In the genomic region with DNA sequence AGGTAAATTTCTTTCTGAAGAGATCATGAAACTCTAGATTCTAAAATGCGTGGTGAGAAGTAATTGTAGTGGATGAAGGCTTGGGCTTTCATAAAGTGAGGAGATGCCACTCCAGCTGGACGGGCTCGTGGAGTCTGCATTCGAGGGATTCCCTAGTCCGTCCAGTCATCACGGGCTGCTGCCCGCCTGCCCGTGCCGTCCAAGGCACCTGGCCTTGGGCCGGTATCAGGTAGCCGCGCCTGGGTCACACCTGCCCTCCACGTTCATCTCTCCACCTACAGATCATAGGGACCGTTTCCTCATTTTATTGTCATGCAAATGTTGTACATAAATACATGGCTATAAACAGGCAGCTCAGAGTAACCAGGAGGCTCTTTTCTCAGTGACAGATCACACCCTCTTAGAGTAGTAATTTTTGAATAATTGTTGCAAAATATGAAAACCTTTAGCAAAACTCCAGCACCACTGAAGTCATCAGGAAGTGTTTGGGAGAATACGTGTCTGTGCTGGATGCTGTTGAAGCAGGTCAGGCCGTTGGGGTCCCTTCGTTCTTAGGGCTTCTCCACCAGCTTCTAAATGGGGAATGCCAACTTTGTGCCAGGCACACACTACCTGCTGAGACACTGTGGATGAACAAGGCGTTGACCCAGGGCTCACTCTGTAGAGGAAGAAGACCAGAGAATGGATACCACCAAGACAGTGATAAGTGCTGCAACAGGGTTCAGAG, we compare ENCODE assay signal across 13 cellular contexts.
A peak's percentile ranks its signal among the peaks of the same experiment; 100 is the strongest.
DNase-seq lines count a peak whose midpoint lies in the region; ATAC-seq, FAIRE-seq and TF ChIP-seq lines count a peak whose summit lies in the region.
"Had no signal": no experiment of that assay in that cellular context is flagged by ENCODE, and none has a peak within 500 bp of the region (broad histone marks: within the 10 kb centered on the region; RNA-seq: fewer than 3 reads in every experiment).

No MANE protein-coding gene starts in this region.

- no peak overlapping the region for H3K27ac ChIP-seq in CD8-positive, alpha-beta T cell (ENCODE audit: low read depth, low read length)

- POLR2A ChIA-PET in CD8-positive, alpha-beta T cell (lab: Charles Lee) = interaction anchor here (1.2 to 1.9 kb wide), 4 partner anchors 10 to 398 kb away, joined by 3 to 11 read pairs (median 4); no protein-coding TSS in a partner anchor
- POLR2A ChIA-PET in activated B cell treated with CpG ODN at 0.5 μM for 24 hours (lab: Charles Lee) = interaction anchor here (0.9 to 12.2 kb wide), 11 partner anchors 9 to 476 kb away, joined by 3 to 1007 read pairs (median 17); a partner anchor contains a TSS

- DNase-seq in CD8-positive, alpha-beta T cell = peak in 1 of 7 experiments; percentile 48
- no peak for DNase-seq in GM19239 (ENCODE audit: insufficient read length, low spot score)
- no peak for DNase-seq in activated B cell treated with CpG ODN at 0.5 μM for 24 hours
- DNase-seq in mucosa of descending colon = peak in 2 of 3 donors; percentile 27 to 52
- DNase-seq in osteocyte (ENCODE audit: extremely low spot score, unreplicated experiment) = no peak
- DNase-seq in activated effector memory CD4-positive, alpha-beta T cell treated with Interleukin-2 at 50 U/mL for 16 hours = no peak
- DNase-seq in C1 segment of cervical spinal cord (lab: John Stamatoyannopoulos, UW) = no peak
- DNase-seq: mammary epithelial cell; NCI-H187 treated with DMSO at 0.1 percent for 48 hours; stimulated activated CD4-positive, alpha-beta T cell treated with anti-CD3 and anti-CD28 coated beads, Interleukin-15, amount 100 ng/mL, for 24 hours had no signal

- no peaks in the 10 kb centered on the region for H3K36me3 Mint-ChIP-seq in CD8-positive, alpha-beta T cell
- H3K36me3 Mint-ChIP-seq in activated B cell treated with CpG ODN at 0.5 μM for 24 hours (ENCODE audit: low read depth) = peaks cover 40% of the 10 kb centered on the region
- no peaks in the 10 kb centered on the region for H3K36me3 Mint-ChIP-seq in osteocyte (ENCODE audit: unreplicated experiment)

- peak overlapping the region; percentile 82 for H3K4me3 Mint-ChIP-seq in CD8-positive, alpha-beta T cell
- H3K4me3 Mint-ChIP-seq in activated B cell treated with CpG ODN at 0.5 μM for 24 hours (peak overlapping the region; percentile 95), osteocyte (ENCODE audit: unreplicated experiment) (no peak overlapping the region)

- no peaks in the 10 kb centered on the region for H3K27me3 Mint-ChIP-seq in CD8-positive, alpha-beta T cell (ENCODE audit: low read depth)
- H3K27me3 Mint-ChIP-seq in activated B cell treated with CpG ODN at 0.5 μM for 24 hours (no peaks in the 10 kb centered on the region), osteocyte (ENCODE audit: unreplicated experiment) (peaks cover 32% of the 10 kb centered on the region)

- H3K4me1 Mint-ChIP-seq in CD8-positive, alpha-beta T cell (ENCODE audit: low read depth) = peaks cover 85% of the 10 kb centered on the region
- H3K4me1 Mint-ChIP-seq in activated B cell treated with CpG ODN at 0.5 μM for 24 hours = peaks cover 90% of the 10 kb centered on the region
- H3K4me1 Mint-ChIP-seq in osteocyte (ENCODE audit: unreplicated experiment) = peaks cover 25% of the 10 kb centered on the region

- ATAC-seq in CD8-positive, alpha-beta T cell = no peak
- ATAC-seq in activated B cell treated with CpG ODN at 0.5 μM for 24 hours (ENCODE audit: low read depth) = peak; percentile 9
- ATAC-seq in mucosa of descending colon = peak; percentile 55
- no peak for ATAC-seq in HG02623 (IDR thresholded peaks at IDR 0.05; ENCODE audit: unreplicated experiment)

- no peaks in the 10 kb centered on the region for H3K9me3 Mint-ChIP-seq in CD8-positive, alpha-beta T cell
- H3K9me3 Mint-ChIP-seq in activated B cell treated with CpG ODN at 0.5 μM for 24 hours (no peaks in the 10 kb centered on the region), osteocyte (ENCODE audit: unreplicated experiment) (no peaks in the 10 kb centered on the region)

- H3K4me1 ChIP-seq in CD8-positive, alpha-beta T cell (ENCODE audit: insufficient read depth, low read length) = peaks cover 67% of the 10 kb centered on the region
- H3K4me1 ChIP-seq in mucosa of descending colon (ENCODE audit: low read depth) = peaks cover 2% of the 10 kb centered on the region

- CTCF ChIA-PET in CD8-positive, alpha-beta T cell (lab: Charles Lee) = interaction anchor here (1.0 to 2.8 kb wide), 4 partner anchors 13 to 397 kb away, joined by 3 to 13 read pairs (median 6); no protein-coding TSS in a partner anchor
- CTCF ChIA-PET in activated B cell treated with CpG ODN at 0.5 μM for 24 hours (lab: Charles Lee) = interaction anchor here (0.9 to 11.4 kb wide), 11 partner anchors 15 to 398 kb away, joined by 3 to 171 read pairs (median 8); a partner anchor contains a TSS

- H3K27ac Mint-ChIP-seq in CD8-positive, alpha-beta T cell = peak overlapping the region; percentile 98
- H3K27ac Mint-ChIP-seq in activated B cell treated with CpG ODN at 0.5 μM for 24 hours (peak overlapping the region; percentile 99), osteocyte (ENCODE audit: unreplicated experiment) (no peak overlapping the region)

- H3K4me3 ChIP-seq in CD8-positive, alpha-beta T cell (ENCODE audit: low read depth, low read length) = no peak overlapping the region
- H3K4me3 ChIP-seq in mucosa of descending colon = no peak overlapping the region
- H3K4me3 ChIP-seq: vagina had no signal

- no peaks in the 10 kb centered on the region for H3K9me3 ChIP-seq in CD8-positive, alpha-beta T cell (ENCODE audit: low read length)
- H3K9me3 ChIP-seq in mucosa of descending colon = no peaks in the 10 kb centered on the region
- H3K9me3 ChIP-seq: vagina had no signal

- no peak for TF ChIP-seq CTCF in CD8-positive, alpha-beta T cell (IDR thresholded peaks at IDR 0.05)
- TF ChIP-seq CTCF in activated B cell treated with CpG ODN at 0.5 μM for 24 hours (IDR thresholded peaks at IDR 0.05) (no peak), mucosa of descending colon (IDR thresholded peaks at IDR 0.05) (no peak), osteocyte (IDR thresholded peaks at IDR 0.05) (no peak)

- H3K36me3 ChIP-seq in CD8-positive, alpha-beta T cell (ENCODE audit: insufficient read depth, low read length) = no peaks in the 10 kb centered on the region
- no peaks in the 10 kb centered on the region for H3K36me3 ChIP-seq in mucosa of descending colon (ENCODE audit: low read depth)
- H3K36me3 ChIP-seq: vagina had no signal

- H3K27me3 ChIP-seq in CD8-positive, alpha-beta T cell (ENCODE audit: insufficient read depth, low read length) = no peaks in the 10 kb centered on the region
- H3K27me3 ChIP-seq: vagina had no signal

- peak; percentile 86 for FAIRE-seq in GM19239 (lab: Jason Lieb, UNC)
- FAIRE-seq: G401.6 had no signal

- intact Hi-C loops in CD8-positive, alpha-beta T cell (cut with DNase I, micrococcal nuclease) = loop anchor here (1.0 to 10.0 kb wide), 10 partner anchors 17 to 396 kb away; a partner anchor contains a TSS
- intact Hi-C loops in activated B cell treated with CpG ODN at 0.5 μM for 24 hours (cut with micrococcal nuclease) (loop anchor here (2.0 to 10.0 kb wide), 8 partner anchors 149 to 1761 kb away; a partner anchor contains a TSS), mucosa of descending colon (cut with DNase I, micrococcal nuclease) (no loop called here)

Comparison
In these comparisons a context has a peak if more than half of its experiments do, and no peak if none do; other contexts are left out.
1. ATAC-seq: peak in activated B cell treated with CpG ODN at 0.5 μM for 24 hours (single experiment) and mucosa of descending colon (single experiment); none in CD8-positive, alpha-beta T cell (single experiment) and HG02623 (single experiment).
2. DNase-seq: peak in mucosa of descending colon (2 of 3); none in GM19239 (single experiment), activated B cell treated with CpG ODN at 0.5 μM for 24 hours (single experiment), osteocyte (single experiment), activated effector memory CD4-positive, alpha-beta T cell treated with Interleukin-2 at 50 U/mL for 16 hours (single experiment) and C1 segment of cervical spinal cord (0 of 14).
3. intact Hi-C loops: an anchor here in CD8-positive, alpha-beta T cell (1.0 to 10.0 kb wide) and activated B cell treated with CpG ODN at 0.5 μM for 24 hours (2.0 to 10.0 kb wide); none called in mucosa of descending colon.